ENCODE assay signal across 29 cellular contexts in genomic region chr14:49659526-49660455, GRCh38. TPM values are rescaled to one million over a fixed set of nuclear protein-coding genes. Genes with fewer than 3 reads are reported as not detected.
DNase-seq lines count a peak whose midpoint lies in the region; ATAC-seq, FAIRE-seq and TF ChIP-seq lines count a peak whose summit lies in the region.
"Had no signal": no experiment of that assay in that cellular context is flagged by ENCODE, and none has a peak within 500 bp of the region (broad histone marks: within the 10 kb centered on the region; RNA-seq: fewer than 3 reads in every experiment).

No MANE protein-coding gene starts in this region.

- intact Hi-C loops in gastrocnemius medialis (cut with DNase I; ENCODE audit: low total_unique reads) (no loop called here), head of caudate nucleus (cut with DNase I) (no loop called here)

- no peaks in the 10 kb centered on the region for H3K27me3 ChIP-seq in gastrocnemius medialis
- H3K27me3 ChIP-seq: cardiac muscle cell, heart right ventricle, left lung had no signal

- H3K36me3 ChIP-seq in gastrocnemius medialis: no peaks in the 10 kb centered on the region
- H3K36me3 ChIP-seq: cardiac muscle cell, heart right ventricle, left lung had no signal

- TF ChIP-seq EP300 in A549 (IDR thresholded peaks at IDR 0.05): no peak

- CTCF ChIA-PET in A549 (lab: Yijun Ruan, JAX) (interaction anchor here (1.4 to 4.1 kb wide), 2 partner anchors 18 to 25 kb away, joined by 4 to 16 read pairs; partner anchors contain the start of gene DNAAF2), WTC11 (lab: Charles Lee) (no interaction called here)

- TF ChIP-seq CTCF in A549 (IDR thresholded peaks at IDR 0.05) (no peak), WTC11 (IDR thresholded peaks at IDR 0.05) (no peak), gastrocnemius medialis (IDR thresholded peaks at IDR 0.05 in 4 of 5, conservative IDR thresholded peaks at IDR 0.05 in 1 of 5) (no peak)

- FAIRE-seq in A549 (lab: Jason Lieb, UNC): no peak
- peak; percentile 11 for FAIRE-seq in H54 (lab: Jason Lieb, UNC)
- no peak for FAIRE-seq in frontal cortex (lab: Jason Lieb, UNC)
- FAIRE-seq: D721Med had no signal

- no peak overlapping the region; a peak in 1 of 6 replicates for H3K27ac ChIP-seq in A549
- H3K27ac ChIP-seq in gastrocnemius medialis: no peak overlapping the region
- H3K27ac ChIP-seq: cardiac muscle cell, coronary artery, heart right ventricle, left lung, SK-N-MC had no signal

- H3K4me3 ChIP-seq in A549 (no peak overlapping the region), gastrocnemius medialis (no peak overlapping the region)
- H3K4me3 ChIP-seq: cardiac muscle cell, coronary artery, heart right ventricle, left lung, SK-N-MC had no signal

- H3K9me3 ChIP-seq in A549: no peaks in the 10 kb centered on the region
- H3K9me3 ChIP-seq in gastrocnemius medialis: no peaks in the 10 kb centered on the region
- H3K9me3 ChIP-seq: heart right ventricle, left lung had no signal

- POLR2A ChIA-PET in A549 (lab: Yijun Ruan, JAX) (no interaction called here), WTC11 (lab: Charles Lee) (no interaction called here)

- H3K27ac Mint-ChIP-seq in WTC11: no peak overlapping the region
- H3K27ac Mint-ChIP-seq: activated CD8-positive, alpha-beta memory T cell treated with anti-CD3 and anti-CD28 coated beads, Interleukin-2, amount 10 ng/mL, durations not matched to agents 7 days and 5 days; activated naive CD4-positive, alpha-beta T cell treated with anti-CD3 and anti-CD28 coated beads for 36 hours; endodermal cell; IgD-negative memory B cell; mesothelial cell of epicardium; stimulated activated memory B cell treated with anti-CD40 and anti-IgM and Interleukin-4, amounts not matched to agents 10 μg/mL and 1 μg/mL and 100 μg/mL, for 72 hours; T-helper 1 cell treated with Interleukin-12 subunit alpha and Interleukin-12 subunit beta and Interleukin-4 antibody, amounts not matched to agents 30 μg/mL and 1 μg/mL, for 36 hours had no signal

- TF ChIP-seq POLR2A in A549 (IDR thresholded peaks at IDR 0.05; ENCODE audit: low read length): no peak
- no peak for TF ChIP-seq POLR2A in H54 (IDR thresholded peaks at IDR 0.05; ENCODE audit: low read depth, low read length)
- no peak for TF ChIP-seq POLR2A in gastrocnemius medialis (IDR thresholded peaks at IDR 0.05)

- DNase-seq in A549 (ENCODE audit: low read depth in 1 of 2, low spot score in 1 of 2) (peak in 1 of 2 experiments; percentile 29), H54 (ENCODE audit: insufficient read length, low spot score) (no peak), WTC11 (ENCODE audit: low spot score) (no peak), iris pigment epithelial cell (ENCODE audit: low read depth) (peak; percentile 7), gastrocnemius medialis (no peak), frontal cortex (ENCODE audit: low spot score in 2 of 2) (no peak), head of caudate nucleus (no peak)
- DNase-seq: activated CD4-positive, alpha-beta T cell treated with anti-CD3 and anti-CD28 coated beads for 48 hours; activated CD8-positive, alpha-beta memory T cell treated with anti-CD3 and anti-CD28 coated beads, Interleukin-2, amount 10 ng/mL, durations not matched to agents 7 days and 5 days; activated naive CD4-positive, alpha-beta T cell treated with anti-CD3 and anti-CD28 coated beads for 36 hours; endodermal cell; heart right ventricle; left lung; naive thymus-derived CD8-positive, alpha-beta T cell; NCI-H1105; NCI-H2081 treated with DMSO at 0.1 percent for 48 hours; NCI-H524 treated with DMSO at 0.1 percent for 48 hours; occipital lobe; stimulated activated CD4-positive, alpha-beta T cell treated with anti-CD3 and anti-CD28 coated beads, Interleukin-4, amount 100 ng/mL, for 1 hour had no signal

- in situ Hi-C loops in gastrocnemius medialis (cut with MboI; ENCODE audit: low sequenced_read_pairs in 4 of 4): no loop called here

- H3K4me1 ChIP-seq in A549 (peaks cover 21% of the 10 kb centered on the region), gastrocnemius medialis (peaks cover 0 to 5% of the 10 kb centered on the region in 2 donors)
- H3K4me1 ChIP-seq: heart right ventricle, left lung had no signal

- no peaks in the 10 kb centered on the region for H3K4me1 Mint-ChIP-seq in WTC11
- H3K4me1 Mint-ChIP-seq: activated CD8-positive, alpha-beta memory T cell treated with anti-CD3 and anti-CD28 coated beads, Interleukin-2, amount 10 ng/mL, durations not matched to agents 7 days and 5 days; CD14-positive monocyte; endodermal cell; IgD-negative memory B cell; mesothelial cell of epicardium; naive thymus-derived CD8-positive, alpha-beta T cell; stimulated activated memory B cell treated with anti-CD40 and anti-IgM and Interleukin-4, amounts not matched to agents 10 μg/mL and 1 μg/mL and 100 μg/mL, for 72 hours had no signal

- peaks cover 6% of the 10 kb centered on the region for H3K36me3 Mint-ChIP-seq in WTC11
- H3K36me3 Mint-ChIP-seq: naive thymus-derived CD8-positive, alpha-beta T cell; stimulated activated memory B cell treated with anti-CD40 and anti-IgM and Interleukin-4, amounts not matched to agents 10 μg/mL and 1 μg/mL and 100 μg/mL, for 72 hours had no signal

- no peak overlapping the region for H3K4me3 Mint-ChIP-seq in WTC11
- H3K4me3 Mint-ChIP-seq: activated CD8-positive, alpha-beta memory T cell treated with anti-CD3 and anti-CD28 coated beads, Interleukin-2, amount 10 ng/mL, durations not matched to agents 7 days and 5 days; activated naive CD4-positive, alpha-beta T cell treated with anti-CD3 and anti-CD28 coated beads for 36 hours; CD14-positive monocyte; endodermal cell; IgD-negative memory B cell; mesothelial cell of epicardium; naive thymus-derived CD8-positive, alpha-beta T cell; stimulated activated memory B cell treated with anti-CD40 and anti-IgM and Interleukin-4, amounts not matched to agents 10 μg/mL and 1 μg/mL and 100 μg/mL, for 72 hours; T-helper 1 cell treated with Interleukin-12 subunit alpha and Interleukin-12 subunit beta and Interleukin-4 antibody, amounts not matched to agents 30 μg/mL and 1 μg/mL, for 36 hours had no signal

- peak overlapping the region; percentile 18; the same call in 2 of the 3 replicates for H3K4me2 ChIP-seq in A549

- H3K27me3 Mint-ChIP-seq in WTC11 (ENCODE audit: low read depth): no peaks in the 10 kb centered on the region
- H3K27me3 Mint-ChIP-seq: activated CD8-positive, alpha-beta memory T cell treated with anti-CD3 and anti-CD28 coated beads, Interleukin-2, amount 10 ng/mL, durations not matched to agents 7 days and 5 days; IgD-negative memory B cell; naive thymus-derived CD8-positive, alpha-beta T cell; stimulated activated memory B cell treated with anti-CD40 and anti-IgM and Interleukin-4, amounts not matched to agents 10 μg/mL and 1 μg/mL and 100 μg/mL, for 72 hours had no signal

- no peaks in the 10 kb centered on the region for H3K9me3 Mint-ChIP-seq in WTC11
- H3K9me3 Mint-ChIP-seq: activated naive CD4-positive, alpha-beta T cell treated with anti-CD3 and anti-CD28 coated beads for 36 hours; endodermal cell; IgD-negative memory B cell; mesothelial cell of epicardium; naive thymus-derived CD8-positive, alpha-beta T cell; stimulated activated memory B cell treated with anti-CD40 and anti-IgM and Interleukin-4, amounts not matched to agents 10 μg/mL and 1 μg/mL and 100 μg/mL, for 72 hours; T-helper 1 cell treated with Interleukin-12 subunit alpha and Interleukin-12 subunit beta and Interleukin-4 antibody, amounts not matched to agents 30 μg/mL and 1 μg/mL, for 36 hours had no signal

- TF ChIP-seq RAD21 in A549 (conservative IDR thresholded peaks at IDR 0.05 in 1 of 2, IDR thresholded peaks at IDR 0.05 in 1 of 2): no peak

- 10% methylated on average over 2 of the region's 2 CpGs for WGBS in A549 (ENCODE audit: missing lambda C conversion rate)

- peak; percentile 43 to 76; a peak in 4 of 6 replicates for ATAC-seq in A549
- no peak for ATAC-seq in WTC11
- no peak for ATAC-seq in gastrocnemius medialis
- no peak for ATAC-seq in HG02852 (IDR thresholded peaks at IDR 0.05; ENCODE audit: unreplicated experiment)
- ATAC-seq: activated CD8-positive, alpha-beta memory T cell treated with anti-CD3 and anti-CD28 coated beads, Interleukin-2, amount 10 ng/mL, durations not matched to agents 7 days and 5 days; heart right ventricle; left lung; naive thymus-derived CD8-positive, alpha-beta T cell; stimulated activated memory B cell treated with anti-CD40 and anti-IgM and Interleukin-4, amounts not matched to agents 10 μg/mL and 1 μg/mL and 100 μg/mL, for 72 hours had no signal

RNA-seq across cellular contexts. Expression of gene DNAAF2, which starts 24.7 kb away (rescaled TPM):
- polyA plus RNA-seq in A549 (2011; rRNA removed) (10.5 and 14.1 TPM in 2 replicates), A549 (2017; fragmentation: RNase III; extraction: RNeasy Plus Mini Kit Qiagen cat#74134 plus additional on column Dnase treatment) (10.8 to 12.1 TPM (median 11.9 TPM) in 3 replicates)
- polyA plus RNA-seq in A549 (2012; cell fraction: cytosol; rRNA removed): 10.3 and 10.5 TPM in 2 replicates
- polyA plus RNA-seq in A549 (2012; cell fraction: nucleus; rRNA removed): 9.0 and 13.2 TPM in 2 replicates
- polyA minus RNA-seq in A549 (2011; rRNA and poly(A)+ RNA removed): 2.0 and 2.1 TPM in 2 replicates
- total RNA-seq in WTC11 (2021) (19.9 to 22.8 TPM (median 22.5 TPM) in 3 replicates), gastrocnemius medialis (1 to 10 TPM; 5.6 to 8.4 (median 6.9) TPM), frontal cortex (22.0 TPM)

RNA-seq across cellular contexts. Expression of gene POLE2, which starts 28.2 kb away (rescaled TPM):
- polyA plus RNA-seq in A549 (2011; rRNA removed): 28.1 and 30.4 TPM in 2 replicates
- 20.6 and 20.7 TPM in 2 replicates for polyA plus RNA-seq in A549 (2012; cell fraction: cytosol; rRNA removed)
- polyA plus RNA-seq in A549 (2012; cell fraction: nucleus; rRNA removed): 12.8 and 19.6 TPM in 2 replicates
- 18.0 to 23.3 TPM (median 20.2 TPM) in 3 replicates for polyA plus RNA-seq in A549 (2017; fragmentation: RNase III; extraction: RNeasy Plus Mini Kit Qiagen cat#74134 plus additional on column Dnase treatment)
- 5.5 and 6.9 TPM in 2 replicates for polyA minus RNA-seq in A549 (2011; rRNA and poly(A)+ RNA removed)
- 24.0 to 24.6 TPM (median 24.4 TPM) in 3 replicates for total RNA-seq in WTC11 (2021)
- 1 to 10 TPM in 2 of 4 donors, not detected in 2; 1.5 to 3.6 TPM for total RNA-seq in gastrocnemius medialis
- total RNA-seq in frontal cortex: 5.3 TPM
- polyA plus RNA-seq: IgD-negative memory B cell had no signal

RNA-seq across cellular contexts. Expression of gene KLHDC1, which starts 33.1 kb away (rescaled TPM):
- 0.70 and 0.74 TPM in 2 replicates for polyA plus RNA-seq in A549 (2011; rRNA removed)
- 0.07 and 0.10 TPM in 2 replicates for polyA plus RNA-seq in A549 (2012; cell fraction: cytosol; rRNA removed)
- polyA plus RNA-seq in A549 (2012; cell fraction: nucleus; rRNA removed): 0.07 and 0.18 TPM in 2 replicates
- polyA plus RNA-seq in A549 (2017; fragmentation: RNase III; extraction: RNeasy Plus Mini Kit Qiagen cat#74134 plus additional on column Dnase treatment): 0.42 to 1.2 TPM (median 1.1 TPM) in 3 replicates
- polyA minus RNA-seq in A549 (2011; rRNA and poly(A)+ RNA removed): 0.15 and 0.54 TPM in 2 replicates
- total RNA-seq in WTC11 (2021): 0.16 TPM in 1 of 3 replicates, not detected in the others
- total RNA-seq in gastrocnemius medialis: 1 to 10 TPM; 4.1 to 7.2 (median 4.7) TPM
- 27.3 TPM for total RNA-seq in frontal cortex

RNA-seq across cellular contexts. Expression of gene MGAT2, which starts 39.2 kb away (rescaled TPM):
- polyA plus RNA-seq in A549 (2011; rRNA removed) (33.0 and 35.6 TPM in 2 replicates), A549 (2017; fragmentation: RNase III; extraction: RNeasy Plus Mini Kit Qiagen cat#74134 plus additional on column Dnase treatment) (26.7 to 27.0 TPM (median 26.9 TPM) in 3 replicates)
- polyA plus RNA-seq in A549 (2012; cell fraction: cytosol; rRNA removed): 15.2 and 17.9 TPM in 2 replicates
- polyA plus RNA-seq in A549 (2012; cell fraction: nucleus; rRNA removed): 11.1 and 12.6 TPM in 2 replicates
- polyA minus RNA-seq in A549 (2011; rRNA and poly(A)+ RNA removed): 15.6 and 18.5 TPM in 2 replicates
- total RNA-seq in WTC11 (2021) (24.5 to 27.7 TPM (median 25.2 TPM) in 3 replicates), gastrocnemius medialis (10 to 100 TPM in 2 of 4 donors, 1 to 10 TPM in 2; 7.2 to 11.5 (median 9.6) TPM), frontal cortex (51.4 TPM)

RNA-seq across cellular contexts. Expression of gene RPL36AL, which starts 39.4 kb away (rescaled TPM):
- polyA plus RNA-seq in A549 (2011; rRNA removed): 280 and 390 TPM in 2 replicates
- polyA plus RNA-seq in A549 (2012; cell fraction: cytosol; rRNA removed): 272 and 403 TPM in 2 replicates
- 46.2 and 69.2 TPM in 2 replicates for polyA plus RNA-seq in A549 (2012; cell fraction: nucleus; rRNA removed)
- polyA plus RNA-seq in A549 (2017; fragmentation: RNase III; extraction: RNeasy Plus Mini Kit Qiagen cat#74134 plus additional on column Dnase treatment): 454 to 469 TPM (median 468 TPM) in 3 replicates
- polyA minus RNA-seq in A549 (2011; rRNA and poly(A)+ RNA removed): 40.4 and 50.3 TPM in 2 replicates
- 173 to 212 TPM (median 177 TPM) in 3 replicates for total RNA-seq in WTC11 (2021)
- total RNA-seq in gastrocnemius medialis: 100 to 1,000 TPM; 156 to 226 (median 203) TPM
- 87.6 TPM for total RNA-seq in frontal cortex

Comparison
In these comparisons a context has a peak if more than half of its experiments do, and no peak if none do; other contexts are left out.
1. ATAC-seq: peak in A549 (2 of 2); none in WTC11 (single experiment), gastrocnemius medialis (0 of 2) and HG02852 (single experiment).